In the genomic region with DNA sequence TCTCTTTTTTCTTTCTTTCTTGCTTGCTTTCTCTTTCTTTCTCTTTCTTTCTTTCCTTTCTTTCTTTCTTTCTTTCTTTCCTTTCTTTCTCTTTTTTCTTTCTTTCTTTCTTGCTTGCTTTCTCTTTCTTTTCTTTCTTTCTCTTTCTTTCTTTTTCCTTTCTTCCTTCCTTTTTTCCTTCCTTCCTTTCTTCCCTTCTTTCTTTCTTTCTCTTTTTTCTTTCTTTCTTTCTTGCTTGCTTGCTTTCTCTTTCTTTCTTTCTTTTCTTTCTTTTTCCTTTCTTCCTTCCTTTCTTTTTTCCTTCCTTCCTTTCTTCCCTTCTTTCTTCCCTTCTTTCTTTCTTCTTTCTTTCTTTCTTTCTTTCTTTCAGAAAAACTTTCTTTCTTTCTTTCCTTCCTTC, we compare ENCODE assay signal across 26 cellular contexts.
"Had no signal": no experiment of that assay in that cellular context is flagged by ENCODE, and none has a peak within 500 bp of the region (broad histone marks: within the 10 kb centered on the region; RNA-seq: fewer than 3 reads in every experiment).

No MANE protein-coding gene starts in this region.

- ATAC-seq: effector memory CD8-positive, alpha-beta T cell; heart right ventricle; left ventricle myocardium superior; lower lobe of right lung; natural killer cell; psoas muscle; right cardiac atrium; stimulated activated effector memory CD8-positive, alpha-beta T cell treated with anti-CD3 and anti-CD28 coated beads, Interleukin-12 subunit alpha, Interleukin-12 subunit beta, amount 100 ng/mL, for 72 hours had no signal

- H3K4me3 Mint-ChIP-seq: effector memory CD8-positive, alpha-beta T cell; memory B cell; natural killer cell; stimulated activated effector memory CD8-positive, alpha-beta T cell treated with anti-CD3 and anti-CD28 coated beads, Interleukin-12 subunit alpha, Interleukin-12 subunit beta, amount 100 ng/mL, for 72 hours had no signal

- H3K4me3 ChIP-seq: esophagus squamous epithelium, heart right ventricle, lower lobe of right lung, ovary, psoas muscle, sigmoid colon, stomach, thyroid gland, vagina had no signal

- H3K27me3 ChIP-seq: ovary, sigmoid colon, thyroid gland, vagina had no signal

- H3K9me3 ChIP-seq: ovary, psoas muscle, sigmoid colon, thyroid gland, vagina had no signal

- H3K27me3 Mint-ChIP-seq: effector memory CD8-positive, alpha-beta T cell had no signal

- H3K36me3 Mint-ChIP-seq: natural killer cell; stimulated activated effector memory CD8-positive, alpha-beta T cell treated with anti-CD3 and anti-CD28 coated beads, Interleukin-12 subunit alpha, Interleukin-12 subunit beta, amount 100 ng/mL, for 72 hours had no signal

- DNase-seq: effector memory CD8-positive, alpha-beta T cell; erythroblast; esophagus squamous epithelium; foreskin melanocyte; glutamatergic neuron; heart right ventricle; hypothalamus; left ventricle myocardium superior; lower lobe of right lung; natural killer cell; occipital lobe; ovary; psoas muscle; right cardiac atrium; sigmoid colon; stimulated activated CD4-positive, alpha-beta T cell treated with anti-CD3 and anti-CD28 coated beads, Interleukin-2, amount 100 ng/mL, for 24 hours; stimulated activated CD4-positive, alpha-beta T cell treated with anti-CD3 and anti-CD28 coated beads, Interleukin-4, amount 100 ng/mL, for 24 hours; stimulated activated naive CD4-positive, alpha-beta T cell treated with Interleukin-2 at 50 U/mL for 16 hours; stomach; thyroid gland; trophoblast cell had no signal

- H3K27ac Mint-ChIP-seq: effector memory CD8-positive, alpha-beta T cell; memory B cell; natural killer cell; stimulated activated effector memory CD8-positive, alpha-beta T cell treated with anti-CD3 and anti-CD28 coated beads, Interleukin-12 subunit alpha, Interleukin-12 subunit beta, amount 100 ng/mL, for 72 hours had no signal

- H3K36me3 ChIP-seq: esophagus squamous epithelium, heart right ventricle, lower lobe of right lung, ovary, sigmoid colon, stomach, thyroid gland, vagina had no signal

- H3K27ac ChIP-seq: esophagus squamous epithelium, heart right ventricle, lower lobe of right lung, ovary, psoas muscle, sigmoid colon, stomach, thyroid gland, vagina had no signal

- FAIRE-seq: endometrium, keratinocyte had no signal

- H3K4me1 Mint-ChIP-seq: memory B cell; natural killer cell; stimulated activated effector memory CD8-positive, alpha-beta T cell treated with anti-CD3 and anti-CD28 coated beads, Interleukin-12 subunit alpha, Interleukin-12 subunit beta, amount 100 ng/mL, for 72 hours had no signal

- H3K4me1 ChIP-seq: esophagus squamous epithelium, heart right ventricle, lower lobe of right lung, psoas muscle, sigmoid colon, stomach, thyroid gland, vagina had no signal
